17 cellular contexts compared by ENCODE assay signal in genomic region chr3:58798312-58798711, GRCh38.
"Had no signal": no experiment of that assay in that cellular context is flagged by ENCODE, and none has a peak within 500 bp of the region (broad histone marks: within the 10 kb centered on the region; RNA-seq: fewer than 3 reads in every experiment).

No MANE protein-coding gene starts in this region.

- DNase-seq: activated CD4-positive, alpha-beta T cell treated with anti-CD3 and anti-CD28 coated beads, Interleukin-2, amount 50 U/mL, for 1 hour; activated CD4-positive, CD25-positive, alpha-beta regulatory T cell; activated gamma-delta T cell treated with Interleukin-2 at 50 U/mL for 16 hours; activated T-cell treated with anti-CD3 and anti-CD28 coated beads, Interleukin-2, amount 50 U/mL, for 1 hour; heart right ventricle; islet precursor cell; mammary epithelial cell; mucosa of descending colon; natural killer cell; nucleus accumbens; right cardiac atrium; small intestine; transverse colon had no signal

- ATAC-seq: heart right ventricle, left lobe of liver, natural killer cell, right cardiac atrium had no signal

- FAIRE-seq: astrocyte, colon, frontal cortex, small intestine had no signal

- H3K4me3 ChIP-seq: heart right ventricle, mucosa of descending colon, transverse colon had no signal

- H3K27ac ChIP-seq: heart right ventricle, transverse colon had no signal
